In the genomic region with DNA sequence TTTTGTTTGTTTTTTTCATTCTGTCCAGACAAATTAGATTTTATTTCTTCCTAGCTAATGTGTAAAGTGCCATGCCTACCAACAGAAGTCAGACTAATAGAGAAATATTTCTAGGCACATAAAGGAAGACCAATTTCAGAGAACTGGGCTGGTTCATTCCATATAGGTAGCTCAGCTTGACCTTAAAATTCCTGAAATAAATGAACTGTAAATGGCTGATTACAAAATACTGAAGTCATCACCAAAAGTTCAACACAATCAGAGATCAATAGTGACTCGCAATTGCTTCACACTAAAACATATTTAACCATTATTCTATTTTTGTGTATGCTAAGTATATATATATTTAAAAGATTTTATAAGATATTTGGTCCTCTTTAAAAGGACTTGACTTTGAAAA, we compare ENCODE assay signal across 18 cellular contexts. TPM values are rescaled to one million over a fixed set of nuclear protein-coding genes. Genes with fewer than 3 reads are reported as not detected.
"Had no signal": no experiment of that assay in that cellular context is flagged by ENCODE, and none has a peak within 500 bp of the region (broad histone marks: within the 10 kb centered on the region; RNA-seq: fewer than 3 reads in every experiment).

No MANE protein-coding gene starts in this region.

- H3K36me3 ChIP-seq: brain microvascular endothelial cell, esophagus squamous epithelium, gastroesophageal sphincter, thyroid gland, vagina had no signal

- H3K9me3 Mint-ChIP-seq: activated naive CD4-positive, alpha-beta T cell treated with anti-CD3 and anti-CD28 coated beads, Interleukin-2, amount 50 U/mL, for 72 hours; activated T-cell treated with anti-CD3 and anti-CD28 coated beads, Interleukin-2, amount 50 U/mL, for 24 hours; natural killer cell had no signal

- H3K4me1 Mint-ChIP-seq: activated CD8-positive, alpha-beta memory T cell treated with anti-CD3 and anti-CD28 coated beads, Interleukin-2, amount 10 ng/mL, durations not matched to agents 7 days and 5 days had no signal

- H3K4me3 ChIP-seq: thyroid gland, vagina had no signal

- H3K36me3 Mint-ChIP-seq: activated CD8-positive, alpha-beta memory T cell treated with anti-CD3 and anti-CD28 coated beads, Interleukin-2, amount 10 ng/mL, durations not matched to agents 7 days and 5 days; activated naive CD4-positive, alpha-beta T cell treated with anti-CD3 and anti-CD28 coated beads, Interleukin-2, amount 50 U/mL, for 72 hours; natural killer cell had no signal

- H3K4me3 Mint-ChIP-seq: activated CD8-positive, alpha-beta memory T cell treated with anti-CD3 and anti-CD28 coated beads, Interleukin-2, amount 10 ng/mL, durations not matched to agents 7 days and 5 days; activated T-cell treated with anti-CD3 and anti-CD28 coated beads, Interleukin-2, amount 50 U/mL, for 24 hours; natural killer cell had no signal

- H3K9me3 ChIP-seq: esophagus squamous epithelium, gastroesophageal sphincter, thyroid gland, vagina had no signal

- H3K4me1 ChIP-seq: esophagus squamous epithelium, gastroesophageal sphincter, thyroid gland, vagina had no signal

- H3K27ac Mint-ChIP-seq: activated CD8-positive, alpha-beta memory T cell treated with anti-CD3 and anti-CD28 coated beads, Interleukin-2, amount 10 ng/mL, durations not matched to agents 7 days and 5 days; activated naive CD4-positive, alpha-beta T cell treated with anti-CD3 and anti-CD28 coated beads, Interleukin-2, amount 50 U/mL, for 72 hours; activated T-cell treated with anti-CD3 and anti-CD28 coated beads, Interleukin-2, amount 50 U/mL, for 24 hours; natural killer cell had no signal

- ATAC-seq: activated CD8-positive, alpha-beta memory T cell treated with anti-CD3 and anti-CD28 coated beads, Interleukin-2, amount 10 ng/mL, durations not matched to agents 7 days and 5 days; activated naive CD4-positive, alpha-beta T cell treated with anti-CD3 and anti-CD28 coated beads, Interleukin-2, amount 50 U/mL, for 72 hours; gastroesophageal sphincter; left colon; natural killer cell had no signal

- H3K27ac ChIP-seq: brain microvascular endothelial cell, esophagus squamous epithelium, gastroesophageal sphincter, thyroid gland, vagina had no signal

- H3K27me3 ChIP-seq: brain microvascular endothelial cell, thyroid gland, vagina had no signal

- DNase-seq: activated CD4-positive, alpha-beta T cell treated with anti-CD3 and anti-CD28 coated beads for 1 hour; activated CD4-positive, alpha-beta T cell treated with anti-CD3 and anti-CD28 coated beads, Interleukin-2, amount 50 U/mL, for 48 hours; activated CD8-positive, alpha-beta memory T cell treated with anti-CD3 and anti-CD28 coated beads, Interleukin-2, amount 10 ng/mL, durations not matched to agents 7 days and 5 days; activated effector memory CD4-positive, alpha-beta T cell treated with anti-CD3 and anti-CD28 coated beads, Interleukin-2, amount 50 U/mL, for 16 hours; activated T-cell treated with anti-CD3 and anti-CD28 coated beads, Interleukin-2, amount 50 U/mL, for 24 hours; amygdala; brain microvascular endothelial cell; dorsolateral prefrontal cortex; esophagus squamous epithelium; hippocampal formation; left colon; natural killer cell; occipital lobe; T-helper 9 cell; thyroid gland had no signal

RNA-seq across cellular contexts. Expression of a gene that starts 34.2 kb away (rescaled TPM):
- total RNA-seq: activated CD8-positive, alpha-beta memory T cell treated with anti-CD3 and anti-CD28 coated beads, Interleukin-2, amount 10 ng/mL, durations not matched to agents 7 days and 5 days; activated naive CD4-positive, alpha-beta T cell treated with anti-CD3 and anti-CD28 coated beads, Interleukin-2, amount 50 U/mL, for 72 hours had no signal
